ENCODE assay signal across 9 cellular contexts in the genomic region with DNA sequence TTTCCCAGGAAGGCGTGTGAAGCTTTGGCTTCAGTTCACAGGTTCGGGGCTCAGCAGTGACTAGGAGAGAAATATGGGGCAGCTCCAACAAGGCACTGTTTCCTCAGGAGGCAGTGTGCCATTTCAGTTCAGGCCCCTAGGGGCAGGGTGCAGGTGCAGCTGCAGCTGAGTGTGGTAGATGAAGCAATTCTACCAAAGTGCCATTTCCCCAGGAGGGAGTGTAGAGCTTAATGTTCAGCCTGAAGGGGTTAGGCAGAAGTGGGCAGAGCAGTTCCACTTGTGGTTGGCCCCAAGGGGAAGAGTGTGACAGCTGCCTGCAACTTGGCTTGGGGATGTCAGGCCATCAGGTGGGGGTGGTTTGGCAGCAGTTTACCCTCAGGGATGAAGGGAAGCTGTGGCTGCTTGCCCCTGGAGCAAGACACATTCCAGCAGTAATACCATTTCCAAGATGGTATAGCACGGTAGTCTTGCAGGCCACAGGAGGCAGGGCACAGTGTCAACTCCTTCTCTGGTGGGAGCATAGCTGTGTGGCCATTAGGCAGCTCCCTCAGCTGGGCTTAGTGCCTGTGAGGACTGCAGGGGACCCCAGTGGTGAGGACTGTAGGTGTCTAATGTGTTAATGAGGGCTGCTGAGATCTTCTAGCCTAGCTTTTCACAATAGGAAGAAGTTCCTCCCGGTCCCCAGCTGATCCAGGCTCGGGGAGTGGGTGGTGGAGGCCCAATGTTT. TPM values are rescaled to one million over a fixed set of nuclear protein-coding genes. Genes with fewer than 3 reads are reported as not detected.
DNase-seq lines count a peak whose midpoint lies in the region; ATAC-seq and TF ChIP-seq lines count a peak whose summit lies in the region.
"Had no signal": no experiment of that assay in that cellular context is flagged by ENCODE, and none has a peak within 500 bp of the region (broad histone marks: within the 10 kb centered on the region; RNA-seq: fewer than 3 reads in every experiment).

No MANE protein-coding gene starts in this region.

- H3K27ac Mint-ChIP-seq in naive thymus-derived CD8-positive, alpha-beta T cell = no peak overlapping the region

- H3K27me3 ChIP-seq in HL-60 (ENCODE audit: insufficient read depth, poor library complexity, severe bottlenecking) (no peaks in the 10 kb centered on the region), SU-DHL-6 (ENCODE audit: low read length) (no peaks in the 10 kb centered on the region)
- H3K27me3 ChIP-seq: neutrophil had no signal

- ATAC-seq in GM21515 (IDR thresholded peaks at IDR 0.05; ENCODE audit: unreplicated experiment) = peak; percentile 96
- peak; percentile 25 to 42 for ATAC-seq in naive thymus-derived CD8-positive, alpha-beta T cell

- H3K4me3 ChIP-seq in HL-60 (replicated peaks; ENCODE audit: insufficient read depth, low read length) (no peak overlapping the region), SU-DHL-6 (ENCODE audit: insufficient read depth, low read length, poor library complexity, severe bottlenecking) (no peak overlapping the region)

- peak; percentile 44 to 48 for DNase-seq in NCI-H524 (lab: John Stamatoyannopoulos, UW)
- no peak for DNase-seq in NCI-H524 treated with DMSO at 0.1 percent for 48 hours (lab: John Stamatoyannopoulos, UW)
- peak; percentile 98 to 99 for DNase-seq in HL-60 (ENCODE audit: low read depth in 1 of 2, low spot score in 1 of 2)
- peak in 1 of 10 donors; percentile 26 for DNase-seq in naive thymus-derived CD8-positive, alpha-beta T cell
- no peak for DNase-seq in cardiac septum (ENCODE audit: low spot score)
- no peak for DNase-seq in AG20443 (ENCODE audit: low spot score)

- peaks cover 2 to 14% (median 9%) of the 10 kb centered on the region in 5 donors for H3K27me3 Mint-ChIP-seq in naive thymus-derived CD8-positive, alpha-beta T cell

- H3K9me3 ChIP-seq in SU-DHL-6 (ENCODE audit: insufficient read depth, low read length) = 0 out of 2 replicates have a peak, but pooled peaks cover 6% of the 10 kb centered on the region
- H3K9me3 ChIP-seq: neutrophil had no signal

- H3K4me1 Mint-ChIP-seq in naive thymus-derived CD8-positive, alpha-beta T cell = peaks cover 0 to 18% (median 0%) of the 10 kb centered on the region in 4 donors

- H2AFZ ChIP-seq in SU-DHL-6 (ENCODE audit: low read depth, low read length, severe bottlenecking) = peak overlapping the region; percentile 66

- POLR2A ChIA-PET in naive thymus-derived CD8-positive, alpha-beta T cell (lab: Charles Lee) = no interaction called here

- H3K4me2 ChIP-seq in SU-DHL-6 (ENCODE audit: low read depth, low read length, poor library complexity, severe bottlenecking) = peak overlapping the region; percentile 17

- H3K9ac ChIP-seq in SU-DHL-6 (ENCODE audit: low read length) = no peak overlapping the region

- H3K36me3 ChIP-seq in SU-DHL-6 (ENCODE audit: low read length) = 0 out of 2 replicates have a peak, but pooled peaks cover 5% of the 10 kb centered on the region
- H3K36me3 ChIP-seq: neutrophil had no signal

- no peaks in the 10 kb centered on the region for H3K36me3 Mint-ChIP-seq in naive thymus-derived CD8-positive, alpha-beta T cell

- no peak overlapping the region for H3K4me3 Mint-ChIP-seq in naive thymus-derived CD8-positive, alpha-beta T cell

- H3K9me2 ChIP-seq in SU-DHL-6 (replicated peaks; ENCODE audit: insufficient read depth, low read length) = no peaks in the 10 kb centered on the region

- H3K9me3 Mint-ChIP-seq in naive thymus-derived CD8-positive, alpha-beta T cell = peaks cover 0 to 14% (median 2%) of the 10 kb centered on the region in 9 donors

- H3K27ac ChIP-seq in HL-60 (replicated peaks) (peak overlapping the region; percentile 71), SU-DHL-6 (ENCODE audit: low read depth, low read length) (0 out of 2 replicates have a peak overlapping the region, but pooled peaks have one; percentile 2)
- H3K27ac ChIP-seq: neutrophil had no signal

- H3K79me2 ChIP-seq in SU-DHL-6 (ENCODE audit: insufficient read depth, low read length) = no peaks in the 10 kb centered on the region

- H4K20me1 ChIP-seq in SU-DHL-6 (ENCODE audit: low read depth, low read length) = no peaks in the 10 kb centered on the region

- peak; percentile 88 for TF ChIP-seq CTCF in HL-60 (IDR thresholded peaks at IDR 0.05; ENCODE audit: insufficient read depth, low read length)
- TF ChIP-seq CTCF in SU-DHL-6 (IDR thresholded peaks at IDR 0.05; ENCODE audit: insufficient read depth, low read length, poor library complexity, severe bottlenecking) = peak; percentile 71

- H3F3A ChIP-seq in SU-DHL-6 (ENCODE audit: insufficient read depth) = no peaks in the 10 kb centered on the region

- intact Hi-C loops in cardiac septum (cut with DNase I) = no loop called here

RNA-seq across cellular contexts. Expression of a gene that starts 34.7 kb away (rescaled TPM):
- not detected for total RNA-seq in naive thymus-derived CD8-positive, alpha-beta T cell
- polyA plus RNA-seq in naive thymus-derived CD8-positive, alpha-beta T cell = not detected
- total RNA-seq in cardiac septum = not detected

Comparison
In these comparisons a context has a peak if more than half of its experiments do, and no peak if none do; other contexts are left out.
1. DNase-seq: peak in NCI-H524 (2 of 2) and HL-60 (2 of 2); none in NCI-H524 treated with DMSO at 0.1 percent for 48 hours (single experiment), cardiac septum (single experiment) and AG20443 (single experiment).